27 cellular contexts compared by ENCODE assay signal in genomic region chr15:81061490-81062235, GRCh38.
"Had no signal": no experiment of that assay in that cellular context is flagged by ENCODE, and none has a peak within 500 bp of the region (broad histone marks: within the 10 kb centered on the region; RNA-seq: fewer than 3 reads in every experiment).

No MANE protein-coding gene starts in this region.

- H3K27me3 ChIP-seq: adrenal gland had no signal

- ATAC-seq: activated T-cell treated with anti-CD3 and anti-CD28 coated beads, Interleukin-2, amount 50 U/mL, for 72 hours; Panc1; Right ventricle myocardium inferior had no signal

- H3K4me1 ChIP-seq: adrenal gland had no signal

- H3K27me3 Mint-ChIP-seq: activated CD4-positive, alpha-beta memory T cell treated with anti-CD3 and anti-CD28 coated beads for 36 hours; activated naive CD8-positive, alpha-beta T cell treated with anti-CD3 and anti-CD28 coated beads for 36 hours had no signal

- H3K9me3 Mint-ChIP-seq: activated CD4-positive, alpha-beta memory T cell treated with anti-CD3 and anti-CD28 coated beads for 36 hours; activated CD4-positive, alpha-beta T cell treated with anti-CD3 and anti-CD28 coated beads, Interleukin-2, amount 10 ng/mL, durations not matched to agents 7 days and 5 days; activated naive CD4-positive, alpha-beta T cell treated with anti-CD3 and anti-CD28 coated beads, Interleukin-2, amount 10 ng/mL, durations not matched to agents 7 days and 5 days; activated naive CD8-positive, alpha-beta T cell treated with anti-CD3 and anti-CD28 coated beads for 36 hours; activated T-cell treated with anti-CD3 and anti-CD28 coated beads, Interleukin-2, amount 50 U/mL, for 72 hours had no signal

- H3K4me3 ChIP-seq: adrenal gland, SK-N-MC had no signal

- DNase-seq: activated CD4-positive, alpha-beta memory T cell treated with anti-CD3 and anti-CD28 coated beads for 36 hours; activated CD4-positive, alpha-beta T cell treated with anti-CD3 and anti-CD28 coated beads, Interleukin-2, amount 10 ng/mL, durations not matched to agents 7 days and 5 days; activated CD4-positive, CD25-positive, alpha-beta regulatory T cell; activated CD8-positive, alpha-beta memory T cell treated with anti-CD3 and anti-CD28 coated beads, Interleukin-2, amount 50 U/mL, for 4 hours; activated gamma-delta T cell treated with Interleukin-2 at 50 U/mL for 16 hours; activated naive CD4-positive, alpha-beta T cell treated with anti-CD3 and anti-CD28 coated beads, Interleukin-2, amount 10 ng/mL, durations not matched to agents 7 days and 5 days; activated naive CD8-positive, alpha-beta T cell treated with anti-CD3 and anti-CD28 coated beads for 36 hours; activated T-cell treated with anti-CD3 and anti-CD28 coated beads, Interleukin-2, amount 50 U/mL, for 72 hours; adrenal gland; anterior cingulate cortex; central memory CD4-positive, alpha-beta T cell; Kasumi-1; NCI-H1048; NCI-H1417; NCI-H1930; NCI-H2171; NCI-H345; NCI-H510A; NCI-H526 treated with DMSO at 0.1 percent for 48 hours; NCI-H82; NK-92 treated with Interleukin-12 subunit alpha and Interleukin-12 subunit beta, amount 100 ng/mL, for 24 hours; RPMI8226; T-helper 1 cell had no signal

- H3K4me3 Mint-ChIP-seq: activated CD4-positive, alpha-beta memory T cell treated with anti-CD3 and anti-CD28 coated beads for 36 hours; activated CD4-positive, alpha-beta T cell treated with anti-CD3 and anti-CD28 coated beads, Interleukin-2, amount 10 ng/mL, durations not matched to agents 7 days and 5 days; activated naive CD4-positive, alpha-beta T cell treated with anti-CD3 and anti-CD28 coated beads, Interleukin-2, amount 10 ng/mL, durations not matched to agents 7 days and 5 days; activated naive CD8-positive, alpha-beta T cell treated with anti-CD3 and anti-CD28 coated beads for 36 hours; activated T-cell treated with anti-CD3 and anti-CD28 coated beads, Interleukin-2, amount 50 U/mL, for 72 hours had no signal

- H3K36me3 ChIP-seq: adrenal gland had no signal

- H3K36me3 Mint-ChIP-seq: activated CD4-positive, alpha-beta memory T cell treated with anti-CD3 and anti-CD28 coated beads for 36 hours; activated naive CD4-positive, alpha-beta T cell treated with anti-CD3 and anti-CD28 coated beads, Interleukin-2, amount 10 ng/mL, durations not matched to agents 7 days and 5 days; activated naive CD8-positive, alpha-beta T cell treated with anti-CD3 and anti-CD28 coated beads for 36 hours had no signal

- H3K9me3 ChIP-seq: adrenal gland had no signal

- H3K27ac Mint-ChIP-seq: activated CD4-positive, alpha-beta memory T cell treated with anti-CD3 and anti-CD28 coated beads for 36 hours; activated naive CD4-positive, alpha-beta T cell treated with anti-CD3 and anti-CD28 coated beads, Interleukin-2, amount 10 ng/mL, durations not matched to agents 7 days and 5 days; activated naive CD8-positive, alpha-beta T cell treated with anti-CD3 and anti-CD28 coated beads for 36 hours; activated T-cell treated with anti-CD3 and anti-CD28 coated beads, Interleukin-2, amount 50 U/mL, for 72 hours; activated T-helper 2 cell treated with anti-CD3 and anti-CD28 coated beads, Interferon-gamma antibody, Interleukin-2, Interleukin-4, amounts not matched to agents 10 μg/mL and 5 μg/mL and 100 μg/mL, durations not matched to agents 14 hours and 24 hours and 36 hours had no signal
